Comparison of ENCODE assay signal across 8 cellular contexts in the genomic region with DNA sequence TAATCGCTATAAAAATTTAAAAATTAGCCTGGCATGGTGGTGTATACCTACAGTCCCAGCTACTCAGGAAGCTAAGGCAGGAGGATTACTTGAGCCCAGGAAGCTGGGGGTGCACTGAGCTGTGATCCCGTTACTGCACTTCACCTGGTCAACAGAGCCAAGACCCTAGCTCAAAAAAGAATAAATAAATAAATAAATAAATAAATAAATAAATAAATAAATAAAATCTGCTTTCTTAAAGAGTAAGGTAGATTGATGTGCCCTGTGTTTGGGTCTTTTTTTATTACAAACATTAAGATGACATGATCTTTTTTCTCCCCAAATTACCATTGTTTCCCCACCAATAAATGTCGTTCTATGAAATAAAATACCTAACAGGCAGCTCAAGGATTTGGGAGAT.
"Had no signal": no experiment of that assay in that cellular context is flagged by ENCODE, and none has a peak within 500 bp of the region (broad histone marks: within the 10 kb centered on the region; RNA-seq: fewer than 3 reads in every experiment).

No MANE protein-coding gene starts in this region.

- H3K27ac Mint-ChIP-seq: GM23338, H9, HFFc6 had no signal

- H2AFZ ChIP-seq: GM23338 had no signal

- H3K27me3 Mint-ChIP-seq: IgD-negative memory B cell had no signal

- DNase-seq: H9, HCEC 1CT, HFFc6, KBM-7 had no signal

- H3K9me3 Mint-ChIP-seq: GM23338, H9, HFFc6, IgD-negative memory B cell had no signal

- ATAC-seq: GM23338, HepG2 had no signal

- H3K4me3 Mint-ChIP-seq: GM23338, H9, HFFc6, IgD-negative memory B cell had no signal

- H3K4me2 ChIP-seq: GM23338, KMS-11 had no signal

- H3K4me3 ChIP-seq: GM23338 had no signal

- H3K27ac ChIP-seq: KMS-11 had no signal
